ENCODE assay signal across 8 cellular contexts in genomic region chr13:31162151-31163008, GRCh38. TPM values are rescaled to one million over a fixed set of nuclear protein-coding genes. Genes with fewer than 3 reads are reported as not detected.
A peak's percentile ranks its signal among the peaks of the same experiment; 100 is the strongest.
DNase-seq lines count a peak whose midpoint lies in the region; ATAC-seq lines count a peak whose summit lies in the region.

No MANE protein-coding gene starts in this region.

- H3K27me3 Mint-ChIP-seq in activated CD4-positive, alpha-beta T cell treated with anti-CD3 and anti-CD28 coated beads, Interleukin-2, amount 10 ng/mL, durations not matched to agents 24 days and 14 days = peaks cover 2% of the 10 kb centered on the region
- no peaks in the 10 kb centered on the region for H3K27me3 Mint-ChIP-seq in dendritic cell treated with granulocyte-macrophage colony-stimulating factor and Interleukin-4, amounts not matched to agents 40 ng/mL and 50 ng/mL, for 4 days

- intact Hi-C loops in activated CD4-positive, alpha-beta T cell treated with anti-CD3 and anti-CD28 coated beads, Interleukin-2, amount 10 ng/mL, durations not matched to agents 24 days and 14 days (cut with micrococcal nuclease) = loop anchor here (1.0 to 10.0 kb wide), 8 partner anchors 38 to 1265 kb away; partner anchors contain the start of genes HMGB1, KATNAL1, N4BP2L1 and USPL1
- intact Hi-C loops in dendritic cell treated with granulocyte-macrophage colony-stimulating factor and Interleukin-4, amounts not matched to agents 40 ng/mL and 50 ng/mL, for 4 days (cut with micrococcal nuclease) = loop anchor here (2.0 to 5.0 kb wide), 3 partner anchors 38 to 546 kb away; partner anchors contain the start of gene USPL1

- peak overlapping the region; percentile 99 for H3K4me3 Mint-ChIP-seq in activated CD4-positive, alpha-beta T cell treated with anti-CD3 and anti-CD28 coated beads, Interleukin-2, amount 10 ng/mL, durations not matched to agents 24 days and 14 days
- H3K4me3 Mint-ChIP-seq in dendritic cell treated with granulocyte-macrophage colony-stimulating factor and Interleukin-4, amounts not matched to agents 40 ng/mL and 50 ng/mL, for 4 days = peak overlapping the region; percentile 99

- H3K36me3 Mint-ChIP-seq in activated CD4-positive, alpha-beta T cell treated with anti-CD3 and anti-CD28 coated beads, Interleukin-2, amount 10 ng/mL, durations not matched to agents 24 days and 14 days (ENCODE audit: low read depth) = peaks cover 38% of the 10 kb centered on the region
- H3K36me3 Mint-ChIP-seq in dendritic cell treated with granulocyte-macrophage colony-stimulating factor and Interleukin-4, amounts not matched to agents 40 ng/mL and 50 ng/mL, for 4 days (ENCODE audit: low read depth) = peaks cover 51% of the 10 kb centered on the region

- no peaks in the 10 kb centered on the region for H3K9me3 Mint-ChIP-seq in activated CD4-positive, alpha-beta T cell treated with anti-CD3 and anti-CD28 coated beads, Interleukin-2, amount 10 ng/mL, durations not matched to agents 24 days and 14 days
- no peaks in the 10 kb centered on the region for H3K9me3 Mint-ChIP-seq in dendritic cell treated with granulocyte-macrophage colony-stimulating factor and Interleukin-4, amounts not matched to agents 40 ng/mL and 50 ng/mL, for 4 days

- ATAC-seq in GM19328 (IDR thresholded peaks at IDR 0.05; ENCODE audit: unreplicated experiment) (peak; percentile 79), HG03469 (IDR thresholded peaks at IDR 0.05; ENCODE audit: unreplicated experiment) (peak; percentile 57), left lobe of liver (peak; percentile 90)

- peaks cover 42% of the 10 kb centered on the region for H3K4me1 Mint-ChIP-seq in activated CD4-positive, alpha-beta T cell treated with anti-CD3 and anti-CD28 coated beads, Interleukin-2, amount 10 ng/mL, durations not matched to agents 24 days and 14 days
- H3K4me1 Mint-ChIP-seq in dendritic cell treated with granulocyte-macrophage colony-stimulating factor and Interleukin-4, amounts not matched to agents 40 ng/mL and 50 ng/mL, for 4 days (ENCODE audit: low read depth) = peaks cover 30% of the 10 kb centered on the region

- DNase-seq in C1 segment of cervical spinal cord (lab: John Stamatoyannopoulos, UW) (peak; percentile 97 to 100 (median 100)), NCI-H526 (lab: John Stamatoyannopoulos, UW) (peak; percentile 98 to 99), left lobe of liver (ENCODE audit: low spot score) (peak; percentile 98)
- DNase-seq in activated CD4-positive, alpha-beta T cell treated with anti-CD3 and anti-CD28 coated beads, Interleukin-2, amount 10 ng/mL, durations not matched to agents 24 days and 14 days = peak; percentile 98
- peak; percentile 93 for DNase-seq in stimulated activated CD4-positive, alpha-beta T cell treated with anti-CD3 and anti-CD28 coated beads, Interleukin-2, amount 100 ng/mL, for 4 hours (ENCODE audit: low read depth)

- peak overlapping the region; percentile 99 for H3K27ac Mint-ChIP-seq in activated CD4-positive, alpha-beta T cell treated with anti-CD3 and anti-CD28 coated beads, Interleukin-2, amount 10 ng/mL, durations not matched to agents 24 days and 14 days
- peak overlapping the region; percentile 96 for H3K27ac Mint-ChIP-seq in dendritic cell treated with granulocyte-macrophage colony-stimulating factor and Interleukin-4, amounts not matched to agents 40 ng/mL and 50 ng/mL, for 4 days

RNA-seq across cellular contexts. Expression of gene HSPH1, which starts 0.7 kb away (rescaled TPM):
- 381 and 385 TPM in 2 replicates for total RNA-seq in activated CD4-positive, alpha-beta T cell treated with anti-CD3 and anti-CD28 coated beads, Interleukin-2, amount 10 ng/mL, durations not matched to agents 24 days and 14 days
- total RNA-seq in left lobe of liver = 17.6 TPM

RNA-seq across cellular contexts. Expression of gene B3GLCT, which starts 37.4 kb away (rescaled TPM):
- 4.0 and 4.4 TPM in 2 replicates for total RNA-seq in activated CD4-positive, alpha-beta T cell treated with anti-CD3 and anti-CD28 coated beads, Interleukin-2, amount 10 ng/mL, durations not matched to agents 24 days and 14 days
- 3.3 TPM for total RNA-seq in left lobe of liver

Comparison
In these comparisons a context has a peak if more than half of its experiments do, and no peak if none do; other contexts are left out.
1. Peak in every context shown above with its lines: DNase-seq and ATAC-seq.
2. RNA of gene HSPH1, which starts 0.7 kb away (total RNA-seq): 381 to 385 TPM in activated CD4-positive, alpha-beta T cell treated with anti-CD3 and anti-CD28 coated beads, Interleukin-2, amount 10 ng/mL, durations not matched to agents 24 days and 14 days; 17.6 TPM in left lobe of liver (single experiment); every median in the first group is over 10 times any median in the second.